In genomic region chr19:1072371-1073015, GRCh38 we compare ENCODE assay signal across 7 cellular contexts. TPM values are rescaled to one million over a fixed set of nuclear protein-coding genes. Genes with fewer than 3 reads are reported as not detected.
DNase-seq lines count a peak whose midpoint lies in the region; ATAC-seq, FAIRE-seq and TF ChIP-seq lines count a peak whose summit lies in the region.
"Had no signal": no experiment of that assay in that cellular context is flagged by ENCODE, and none has a peak within 500 bp of the region (broad histone marks: within the 10 kb centered on the region; RNA-seq: fewer than 3 reads in every experiment).

No MANE protein-coding gene starts in this region.

- H3K79me1 ChIP-seq in H1 (ENCODE audit: low read depth, low read length): peaks cover 5% of the 10 kb centered on the region

- 93% methylated on average over 11 of the region's 11 CpGs; no CpG with 5 or more reads in 1 of the 2 experiments for WGBS in H1 (ENCODE audit: extremely low coverage in 1 of 2, insufficient coverage in 1 of 2, insufficient read length in 1 of 2, insufficient replicate concordance in 2 of 2, low coverage in 1 of 2, low lambda C conversion rate in 2 of 2, missing lambda C conversion rate in 1 of 2), 2 experiments

- H3K4me2 ChIP-seq in H1 (ENCODE audit: insufficient read depth in 1 of 2, low read depth in 2 of 2, low read length in 2 of 2): peak overlapping the region in 1 of 2 experiments; percentile 64; a peak in 1 of 4 replicates

- no peak for FAIRE-seq in H1 (lab: Jason Lieb, UNC)
- FAIRE-seq: RCC 7860 had no signal

- POLR2A ChIA-PET in H1 (lab: Charles Lee; ENCODE audit: partially characterized antibody): interaction anchor here (0.6 to 7.1 kb wide), 14 partner anchors 8 to 197 kb away, joined by 3 to 52 read pairs (median 6); partner anchors contain the start of genes ABCA7, CIRBP and CNN2

- TF ChIP-seq POLR2A in H1 (IDR thresholded peaks at IDR 0.05; ENCODE audit: control extremely low read depth in 1 of 2, low read depth in 2 of 2, low read length in 2 of 2): no peak

- no peak overlapping the region for H2BK15ac ChIP-seq in H1 (ENCODE audit: low read length)

- H3K4me1 Mint-ChIP-seq in T-helper 17 cell: peaks cover 45% of the 10 kb centered on the region
- H3K4me1 Mint-ChIP-seq: endodermal cell had no signal

- no peak overlapping the region for H3K4ac ChIP-seq in H1 (replicated peaks; ENCODE audit: insufficient read length, low read depth, low read length)

- no peak overlapping the region; the same call in 1 of the 2 replicates for H4K8ac ChIP-seq in H1 (ENCODE audit: extremely low read depth, insufficient read depth, low read length)

- H2AFZ ChIP-seq in H1 (ENCODE audit: low read length): no peak overlapping the region

- no peak overlapping the region for H2BK120ac ChIP-seq in H1 (replicated peaks; ENCODE audit: low read depth, low read length)

- H4K5ac ChIP-seq in H1 (ENCODE audit: insufficient read length, low read depth, low read length): no peak overlapping the region

- no peak for TF ChIP-seq RAD21 in H1 (IDR thresholded peaks at IDR 0.05 in 1 of 2, conservative IDR thresholded peaks at IDR 0.05 in 1 of 2; ENCODE audit: low read depth in 2 of 2, low read length in 2 of 2)

- H3K36me3 ChIP-seq in H1 (ENCODE audit: control insufficient read depth in 2 of 4, insufficient read depth in 4 of 4, low read length in 3 of 4): peaks cover 0 to 20% (median 3%) of the 10 kb centered on the region in 4 experiments; a peak in 2 of 8 replicates

- peaks cover 1 to 8% of the 10 kb centered on the region in 2 experiments for H4K20me1 ChIP-seq in H1 (replicated peaks in 1 of 2; ENCODE audit: control insufficient read depth in 1 of 2, insufficient read depth in 2 of 2, low read length in 2 of 2)

- TF ChIP-seq CTCF in H1 (IDR thresholded peaks at IDR 0.05; ENCODE audit: control extremely low read depth in 1 of 3, insufficient read depth in 1 of 3, low read depth in 1 of 3, low read length in 3 of 3): no peak

- 0 out of 2 replicates have a peak overlapping the region, but pooled peaks have one; percentile 17 for H2BK12ac ChIP-seq in H1 (ENCODE audit: low read depth, low read length)

- H3K27me3 Mint-ChIP-seq in T-helper 17 cell: no peaks in the 10 kb centered on the region

- H3K79me2 ChIP-seq in H1 (ENCODE audit: control insufficient read depth in 1 of 2, insufficient read depth in 2 of 2, low read length in 2 of 2): no peaks in the 10 kb centered on the region

- H3K23me2 ChIP-seq in H1 (ENCODE audit: low read depth, low read length): peaks cover 3% of the 10 kb centered on the region; the same call in 1 of the 2 replicates

- no peak overlapping the region for H2BK5ac ChIP-seq in H1 (ENCODE audit: low read depth, low read length)

- H3K9me3 ChIP-seq in T-helper 17 cell (ENCODE audit: control insufficient read depth, low read length, poor library complexity, severe bottlenecking) (no peaks in the 10 kb centered on the region), H1 (ENCODE audit: insufficient read depth in 2 of 2, low read depth in 1 of 2, low read length in 1 of 2) (no peaks in the 10 kb centered on the region)

- peaks cover 0 to 6% (median 1%) of the 10 kb centered on the region in 4 experiments; a peak in 4 of 7 replicates for H3K4me1 ChIP-seq in H1 (replicated peaks in 1 of 4; ENCODE audit: control insufficient read depth in 3 of 4, insufficient read depth in 4 of 4, low read length in 3 of 4)

- no peak overlapping the region for H2BK20ac ChIP-seq in H1 (ENCODE audit: low read length)

- H3K4me3 Mint-ChIP-seq in T-helper 17 cell: peak overlapping the region; percentile 87

- peaks cover 17% of the 10 kb centered on the region for H3K36me3 Mint-ChIP-seq in T-helper 17 cell (ENCODE audit: low read depth)

- no peak overlapping the region for H3K9ac ChIP-seq in H1 (replicated peaks in 1 of 4; ENCODE audit: extremely low read depth in 1 of 4, low read depth in 3 of 4, low read length in 3 of 4)

- H3K23ac ChIP-seq in H1 (ENCODE audit: insufficient read length): no peak overlapping the region

- H3K14ac ChIP-seq in H1 (ENCODE audit: insufficient read length): no peak overlapping the region

- DNase-seq in T-helper 17 cell (no peak), H1 (ENCODE audit: low read depth in 1 of 2, low spot score in 2 of 2) (no peak), cortex of kidney (lab: John Stamatoyannopoulos, UW) (no peak)
- DNase-seq: endodermal cell had no signal

- H3K18ac ChIP-seq in H1 (ENCODE audit: extremely low read depth, low read length): no peak overlapping the region

- no peak overlapping the region for H3K56ac ChIP-seq in H1 (replicated peaks; ENCODE audit: insufficient read length, low read depth, low read length)

- no peak overlapping the region for H3K27ac ChIP-seq in H1 (ENCODE audit: low read depth, low read length)

- no peak overlapping the region for H3K4me3 ChIP-seq in H1 (ENCODE audit: extremely low read depth in 1 of 4, insufficient read depth in 2 of 4, low read depth in 3 of 4, low read length in 4 of 4)

- no peak for ATAC-seq in T-helper 17 cell
- ATAC-seq in HG03280 (IDR thresholded peaks at IDR 0.05; ENCODE audit: unreplicated experiment): no peak
- ATAC-seq: sciatic nerve had no signal

- CTCF ChIA-PET in H1 (lab: Charles Lee; ENCODE audit: partially characterized antibody): interaction anchor here (1.0 to 3.7 kb wide), 9 partner anchors 8 to 172 kb away, joined by 3 to 24 read pairs (median 4); partner anchors contain the start of gene ABCA7

- H4K91ac ChIP-seq in H1 (replicated peaks; ENCODE audit: insufficient read length, low read length): no peak overlapping the region

- H3K27me3 ChIP-seq in H1 (replicated peaks in 1 of 4; ENCODE audit: control insufficient read depth in 3 of 4, extremely low read depth in 1 of 4, insufficient read depth in 3 of 4, low read length in 3 of 4): peaks cover 0 to 7% (median 3%) of the 10 kb centered on the region in 4 experiments; a peak in 4 of 7 replicates

- peak overlapping the region; percentile 96 for H3K27ac Mint-ChIP-seq in T-helper 17 cell
- H3K27ac Mint-ChIP-seq: endodermal cell had no signal

- TF ChIP-seq EP300 in H1 (IDR thresholded peaks at IDR 0.05; ENCODE audit: borderline replicate concordance in 1 of 2, low read depth in 2 of 2, low read length in 2 of 2): no peak

- peak overlapping the region; percentile 24; the same call in 1 of the 2 replicates for H2AK5ac ChIP-seq in H1 (ENCODE audit: low read depth, low read length)

RNA-seq across cellular contexts. Expression of gene ARHGAP45, which starts 5.5 kb away (rescaled TPM):
- total RNA-seq in T-helper 17 cell: 100 to 1,000 TPM; 603 to 646 TPM
- 41.8 and 43.6 TPM in 2 replicates for total RNA-seq in H1 (2021; fragmentation: NEBNext Ultra II Directional; extraction: Animal tissue kit (Norgen Biotek cat#: 25700))
- 31.4 and 40.2 TPM in 2 replicates for polyA plus RNA-seq in H1 (2011; rRNA removed)
- 36.8 TPM for polyA plus RNA-seq in H1 (2011; cell fraction: cytosol; rRNA removed)
- 67.4 TPM for polyA plus RNA-seq in H1 (2011; cell fraction: nucleus; rRNA removed)
- polyA plus RNA-seq in H1 (2012, experiment 1 of 2): 26.5 to 43.1 TPM (median 35.3 TPM) in 4 replicates
- 29.2 TPM for polyA plus RNA-seq in H1 (2012, experiment 2 of 2)
- 16.7 TPM for polyA plus RNA-seq in H1 (2013, experiment 1 of 2)
- polyA plus RNA-seq in H1 (2013, experiment 2 of 2): 16.2 TPM
- 13.6 and 19.9 TPM in 2 replicates for polyA minus RNA-seq in H1 (2011; rRNA and poly(A)+ RNA removed)
- 28.4 TPM for polyA minus RNA-seq in H1 (2011; cell fraction: cytosol; rRNA and poly(A)+ RNA removed)
- polyA minus RNA-seq in H1 (2011; cell fraction: nucleus; rRNA and poly(A)+ RNA removed): 25.1 TPM

RNA-seq across cellular contexts. Expression of gene POLR2E, which starts 22.7 kb away (rescaled TPM):
- total RNA-seq in T-helper 17 cell: 10 to 100 TPM; 63.8 to 81.4 TPM
- 274 and 281 TPM in 2 replicates for total RNA-seq in H1 (2021; fragmentation: NEBNext Ultra II Directional; extraction: Animal tissue kit (Norgen Biotek cat#: 25700))
- polyA plus RNA-seq in H1 (2011; rRNA removed): 381 and 483 TPM in 2 replicates
- 378 TPM for polyA plus RNA-seq in H1 (2011; cell fraction: cytosol; rRNA removed)
- polyA plus RNA-seq in H1 (2011; cell fraction: nucleus; rRNA removed): 283 TPM
- 286 to 416 TPM (median 379 TPM) in 4 replicates for polyA plus RNA-seq in H1 (2012, experiment 1 of 2)
- 296 TPM for polyA plus RNA-seq in H1 (2012, experiment 2 of 2)
- 195 TPM for polyA plus RNA-seq in H1 (2013, experiment 1 of 2)
- 204 TPM for polyA plus RNA-seq in H1 (2013, experiment 2 of 2)
- polyA minus RNA-seq in H1 (2011; rRNA and poly(A)+ RNA removed): 110 and 140 TPM in 2 replicates
- 128 TPM for polyA minus RNA-seq in H1 (2011; cell fraction: cytosol; rRNA and poly(A)+ RNA removed)
- polyA minus RNA-seq in H1 (2011; cell fraction: nucleus; rRNA and poly(A)+ RNA removed): 125 TPM

RNA-seq across cellular contexts. Expression of gene GPX4, which starts 31.3 kb away (rescaled TPM):
- 100 to 1,000 TPM; 184 to 187 TPM for total RNA-seq in T-helper 17 cell
- 342 and 355 TPM in 2 replicates for total RNA-seq in H1 (2021; fragmentation: NEBNext Ultra II Directional; extraction: Animal tissue kit (Norgen Biotek cat#: 25700))
- 693 and 947 TPM in 2 replicates for polyA plus RNA-seq in H1 (2011; rRNA removed)
- 779 TPM for polyA plus RNA-seq in H1 (2011; cell fraction: cytosol; rRNA removed)
- 730 TPM for polyA plus RNA-seq in H1 (2011; cell fraction: nucleus; rRNA removed)
- 475 to 711 TPM (median 640 TPM) in 4 replicates for polyA plus RNA-seq in H1 (2012, experiment 1 of 2)
- 958 TPM for polyA plus RNA-seq in H1 (2012, experiment 2 of 2)
- polyA plus RNA-seq in H1 (2013, experiment 1 of 2): 575 TPM
- 562 TPM for polyA plus RNA-seq in H1 (2013, experiment 2 of 2)
- polyA minus RNA-seq in H1 (2011; rRNA and poly(A)+ RNA removed): 186 and 191 TPM in 2 replicates
- polyA minus RNA-seq in H1 (2011; cell fraction: cytosol; rRNA and poly(A)+ RNA removed): 297 TPM
- polyA minus RNA-seq in H1 (2011; cell fraction: nucleus; rRNA and poly(A)+ RNA removed): 155 TPM

RNA-seq across cellular contexts. Expression of gene ABCA7, which starts 32.6 kb away (rescaled TPM):
- total RNA-seq in T-helper 17 cell: 100 to 1,000 TPM; 107 to 112 TPM
- 25.6 and 29.7 TPM in 2 replicates for total RNA-seq in H1 (2021; fragmentation: NEBNext Ultra II Directional; extraction: Animal tissue kit (Norgen Biotek cat#: 25700))
- 10.4 and 17.4 TPM in 2 replicates for polyA plus RNA-seq in H1 (2011; rRNA removed)
- 11.0 TPM for polyA plus RNA-seq in H1 (2011; cell fraction: cytosol; rRNA removed)
- 75.8 TPM for polyA plus RNA-seq in H1 (2011; cell fraction: nucleus; rRNA removed)
- polyA plus RNA-seq in H1 (2012, experiment 1 of 2): 24.0 to 35.6 TPM (median 26.9 TPM) in 4 replicates
- 20.8 TPM for polyA plus RNA-seq in H1 (2012, experiment 2 of 2)
- polyA plus RNA-seq in H1 (2013, experiment 1 of 2): 22.9 TPM
- polyA plus RNA-seq in H1 (2013, experiment 2 of 2): 19.2 TPM
- polyA minus RNA-seq in H1 (2011; rRNA and poly(A)+ RNA removed): 7.3 and 11.6 TPM in 2 replicates
- polyA minus RNA-seq in H1 (2011; cell fraction: cytosol; rRNA and poly(A)+ RNA removed): 17.7 TPM
- 32.0 TPM for polyA minus RNA-seq in H1 (2011; cell fraction: nucleus; rRNA and poly(A)+ RNA removed)

RNA-seq across cellular contexts. Expression of gene CNN2, which starts 46.1 kb away (rescaled TPM):
- total RNA-seq in T-helper 17 cell: 100 to 1,000 TPM; 263 to 301 TPM
- total RNA-seq in H1 (2021; fragmentation: NEBNext Ultra II Directional; extraction: Animal tissue kit (Norgen Biotek cat#: 25700)): 522 and 551 TPM in 2 replicates
- 189 and 349 TPM in 2 replicates for polyA plus RNA-seq in H1 (2011; rRNA removed)
- polyA plus RNA-seq in H1 (2011; cell fraction: cytosol; rRNA removed): 238 TPM
- 235 TPM for polyA plus RNA-seq in H1 (2011; cell fraction: nucleus; rRNA removed)
- 294 to 464 TPM (median 423 TPM) in 4 replicates for polyA plus RNA-seq in H1 (2012, experiment 1 of 2)
- polyA plus RNA-seq in H1 (2012, experiment 2 of 2): 443 TPM
- polyA plus RNA-seq in H1 (2013, experiment 1 of 2): 346 TPM
- 345 TPM for polyA plus RNA-seq in H1 (2013, experiment 2 of 2)
- 314 and 396 TPM in 2 replicates for polyA minus RNA-seq in H1 (2011; rRNA and poly(A)+ RNA removed)
- 453 TPM for polyA minus RNA-seq in H1 (2011; cell fraction: cytosol; rRNA and poly(A)+ RNA removed)
- 127 TPM for polyA minus RNA-seq in H1 (2011; cell fraction: nucleus; rRNA and poly(A)+ RNA removed)

Comparison
In these comparisons a context has a peak if more than half of its experiments do, and no peak if none do; other contexts are left out.
1. RNA of gene ARHGAP45, which starts 5.5 kb away (total RNA-seq): 603 to 646 TPM in T-helper 17 cell; 41.8 to 43.6 TPM in H1; every median in the first group is over 10 times any median in the second.